25 cellular contexts compared by ENCODE assay signal in the genomic region with DNA sequence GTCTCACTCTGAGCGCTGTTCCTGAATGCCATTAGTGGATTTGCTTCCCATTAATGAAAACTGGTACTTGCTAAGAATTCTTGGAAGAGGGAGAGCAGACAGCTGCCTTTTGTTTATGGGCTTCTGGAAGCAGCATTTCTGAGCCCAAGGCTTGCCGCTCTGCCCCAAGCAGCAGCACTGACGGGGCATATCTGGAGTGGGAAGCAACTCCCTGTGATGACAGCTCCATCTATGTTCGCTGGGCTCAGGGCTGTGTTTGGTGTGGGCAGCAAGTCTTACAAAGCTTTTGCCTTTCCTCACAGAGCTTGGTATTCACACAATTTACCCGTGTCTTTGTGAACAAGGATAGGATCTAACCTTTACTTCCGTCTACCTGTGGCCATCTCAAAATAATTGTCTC.
"Had no signal": no experiment of that assay in that cellular context is flagged by ENCODE, and none has a peak within 500 bp of the region (broad histone marks: within the 10 kb centered on the region; RNA-seq: fewer than 3 reads in every experiment).

No MANE protein-coding gene starts in this region.

- ATAC-seq: naive thymus-derived CD8-positive, alpha-beta T cell; natural killer cell treated with Interleukin-12 subunit alpha and Interleukin-12 subunit beta and Interleukin-15 and Interleukin-18, amount 100 ng/mL, for 72 hours; pancreas; right cardiac atrium; right lobe of liver; stimulated activated effector memory CD8-positive, alpha-beta T cell treated with anti-CD3 and anti-CD28 coated beads, Interleukin-12 subunit alpha, Interleukin-12 subunit beta, amount 100 ng/mL, for 72 hours; stimulated activated naive B cell treated with anti-CD40 and anti-IgM and Interleukin-4, amounts not matched to agents 10 μg/mL and 1 μg/mL and 100 μg/mL, for 72 hours; upper lobe of right lung had no signal

- H3K4me1 ChIP-seq: pancreas, prostate gland, right lobe of liver, sigmoid colon, stomach, tibial artery, transverse colon, upper lobe of right lung, uterus had no signal

- H3K4me2 ChIP-seq: smooth muscle cell had no signal

- DNase-seq: naive B cell; naive thymus-derived CD8-positive, alpha-beta T cell; nephron progenitor cell; pancreas; retina; right cardiac atrium; right lobe of liver; sigmoid colon; stimulated activated CD4-positive, alpha-beta T cell treated with anti-CD3 and anti-CD28 coated beads, Interleukin-15, amount 100 ng/mL, for 24 hours; stimulated activated CD4-positive, alpha-beta T cell treated with anti-CD3 and anti-CD28 coated beads, Interleukin-2, amount 100 ng/mL, for 24 hours; stimulated activated CD4-positive, alpha-beta T cell treated with anti-CD3 and anti-CD28 coated beads, Interleukin-2, amount 100 ng/mL, for 48 hours; stimulated activated CD4-positive, alpha-beta T cell treated with anti-CD3 and anti-CD28 coated beads, Interleukin-4, amount 100 ng/mL, for 24 hours; stimulated activated naive B cell treated with anti-CD40 and anti-IgM and Interleukin-4, amounts not matched to agents 10 μg/mL and 1 μg/mL and 100 μg/mL, for 72 hours; stimulated activated naive CD4-positive, alpha-beta T cell treated with Interleukin-2 at 50 U/mL for 16 hours; stomach; tibial artery; transverse colon; upper lobe of right lung; uterus had no signal

- H3K27me3 ChIP-seq: pancreas, right lobe of liver, sigmoid colon, stomach, tibial artery, transverse colon, upper lobe of right lung, uterus had no signal

- H3K27ac ChIP-seq: neutrophil, pancreas, prostate gland, right lobe of liver, sigmoid colon, skin epidermis, stomach, tibial artery, transverse colon, upper lobe of right lung, uterus had no signal

- H3K9me3 ChIP-seq: neutrophil, pancreas, prostate gland, right lobe of liver, sigmoid colon, transverse colon, upper lobe of right lung, uterus had no signal

- H3K4me3 ChIP-seq: pancreas, prostate gland, right lobe of liver, sigmoid colon, skin epidermis, smooth muscle cell, stomach, tibial artery, transverse colon, upper lobe of right lung, uterus had no signal

- H3K36me3 ChIP-seq: neutrophil, pancreas, prostate gland, right lobe of liver, sigmoid colon, stomach, tibial artery, transverse colon, upper lobe of right lung, uterus had no signal
